ENCODE assay signal across 30 cellular contexts in genomic region chr16:89493776-89494175, GRCh38. TPM values are rescaled to one million over a fixed set of nuclear protein-coding genes. Genes with fewer than 3 reads are reported as not detected.
DNase-seq lines count a peak whose midpoint lies in the region; ATAC-seq and TF ChIP-seq lines count a peak whose summit lies in the region.
"Had no signal": no experiment of that assay in that cellular context is flagged by ENCODE, and none has a peak within 500 bp of the region (broad histone marks: within the 10 kb centered on the region; RNA-seq: fewer than 3 reads in every experiment).

No MANE protein-coding gene starts in this region.

- peaks cover 29% of the 10 kb centered on the region for H3K4me1 Mint-ChIP-seq in stimulated activated naive CD8-positive, alpha-beta T cell treated with anti-CD3 and anti-CD28 coated beads, Interleukin-15, Interleukin-2, amounts not matched to agents 100 ng/mL and 50 ng/mL, for 24 hours (ENCODE audit: low read depth)
- peaks cover 38% of the 10 kb centered on the region for H3K4me1 Mint-ChIP-seq in stimulated activated naive CD8-positive, alpha-beta T cell treated with anti-CD3 and anti-CD28 coated beads, Interleukin-15, amount 100 ng/mL, for 72 hours
- peaks cover 17% of the 10 kb centered on the region for H3K4me1 Mint-ChIP-seq in WTC11
- peaks cover 24 to 43% (median 29%) of the 10 kb centered on the region in 7 donors for H3K4me1 Mint-ChIP-seq in naive thymus-derived CD4-positive, alpha-beta T cell

- no peak overlapping the region for H3K27ac ChIP-seq in naive thymus-derived CD4-positive, alpha-beta T cell (ENCODE audit: low read depth, low read length)
- H3K27ac ChIP-seq in brain microvascular endothelial cell = no peak overlapping the region
- H3K27ac ChIP-seq: Peyer's patch, spleen, thyroid gland had no signal

- TF ChIP-seq CTCF in WTC11 (IDR thresholded peaks at IDR 0.05) = no peak
- no peak for TF ChIP-seq CTCF in brain microvascular endothelial cell (IDR thresholded peaks at IDR 0.05; ENCODE audit: low read depth, low read length, missing control alignments)

- H3K27me3 ChIP-seq in naive thymus-derived CD4-positive, alpha-beta T cell (ENCODE audit: control insufficient read depth in 2 of 2, insufficient read depth in 2 of 2, low read length in 2 of 2) = no peaks in the 10 kb centered on the region
- no peaks in the 10 kb centered on the region for H3K27me3 ChIP-seq in brain microvascular endothelial cell (replicated peaks)
- H3K27me3 ChIP-seq: BE2C, Peyer's patch, spleen, thyroid gland had no signal

- no peak for DNase-seq in stimulated activated naive CD8-positive, alpha-beta T cell treated with anti-CD3 and anti-CD28 coated beads, Interleukin-15, amount 100 ng/mL, for 72 hours
- DNase-seq in WTC11 (ENCODE audit: low spot score) (no peak), NCI-H510A treated with DMSO at 0.1 percent for 48 hours (lab: John Stamatoyannopoulos, UW) (no peak), brain microvascular endothelial cell (no peak)
- DNase-seq in naive thymus-derived CD4-positive, alpha-beta T cell = no peak
- DNase-seq: ACHN; activated CD4-positive, alpha-beta T cell treated with anti-CD3 and anti-CD28 coated beads for 1 hour; activated CD8-positive, alpha-beta memory T cell treated with anti-CD3 and anti-CD28 coated beads, Interleukin-2, amount 50 U/mL, for 48 hours; activated CD8-positive, alpha-beta T cell treated with anti-CD3 and anti-CD28 coated beads for 36 hours; activated naive CD4-positive, alpha-beta T cell treated with anti-CD3 and anti-CD28 coated beads, Interleukin-2, amount 10 ng/mL, durations not matched to agents 7 days and 5 days; amygdala; BE2C; DMS79 treated with DMSO at 0.1 percent for 48 hours; erythroblast; GDM1; NCI-H1092 treated with DMSO at 0.1 percent for 48 hours; NCI-H1694 treated with DMSO at 0.1 percent for 48 hours; NCI-H446; NCI-H774; Peyer's patch; spleen; stimulated activated CD4-positive, alpha-beta T cell treated with anti-CD3 and anti-CD28 coated beads, Interleukin-2, amount 100 ng/mL, for 24 hours; T-cell; thyroid gland had no signal

- H3K9me3 Mint-ChIP-seq in stimulated activated naive CD8-positive, alpha-beta T cell treated with anti-CD3 and anti-CD28 coated beads, Interleukin-15, Interleukin-2, amounts not matched to agents 100 ng/mL and 50 ng/mL, for 24 hours = no peaks in the 10 kb centered on the region
- H3K9me3 Mint-ChIP-seq in stimulated activated naive CD8-positive, alpha-beta T cell treated with anti-CD3 and anti-CD28 coated beads, Interleukin-15, amount 100 ng/mL, for 72 hours = no peaks in the 10 kb centered on the region
- no peaks in the 10 kb centered on the region for H3K9me3 Mint-ChIP-seq in WTC11
- H3K9me3 Mint-ChIP-seq in naive thymus-derived CD4-positive, alpha-beta T cell = peaks cover 0 to 5% (median 0%) of the 10 kb centered on the region in 11 donors
- H3K9me3 Mint-ChIP-seq: activated CD8-positive, alpha-beta T cell treated with anti-CD3 and anti-CD28 coated beads for 36 hours; activated naive CD4-positive, alpha-beta T cell treated with anti-CD3 and anti-CD28 coated beads, Interleukin-2, amount 10 ng/mL, durations not matched to agents 7 days and 5 days; activated T-helper 17 cell treated with anti-CD3 and anti-CD28 coated beads, Interleukin-2, amount 50 U/mL, for 72 hours; GM23338; T-cell had no signal

- H3K36me3 Mint-ChIP-seq in stimulated activated naive CD8-positive, alpha-beta T cell treated with anti-CD3 and anti-CD28 coated beads, Interleukin-15, Interleukin-2, amounts not matched to agents 100 ng/mL and 50 ng/mL, for 24 hours (ENCODE audit: low read depth) = peaks cover 5% of the 10 kb centered on the region
- H3K36me3 Mint-ChIP-seq in WTC11 = no peaks in the 10 kb centered on the region
- H3K36me3 Mint-ChIP-seq in naive thymus-derived CD4-positive, alpha-beta T cell = peaks cover 0 to 5% (median 3%) of the 10 kb centered on the region in 5 donors

- intact Hi-C loops in naive thymus-derived CD4-positive, alpha-beta T cell (cut with micrococcal nuclease) = loop anchor here (5.0 to 10.0 kb wide), 2 partner anchors 251 to 1039 kb away; partner anchors contain the start of gene ZFPM1 (in 1 of the 2)

- peaks cover 0 to 1% (median 0%) of the 10 kb centered on the region in 3 experiments for H3K36me3 ChIP-seq in naive thymus-derived CD4-positive, alpha-beta T cell (ENCODE audit: control insufficient read depth in 2 of 3, insufficient read depth in 3 of 3, low read length in 3 of 3)
- no peaks in the 10 kb centered on the region for H3K36me3 ChIP-seq in brain microvascular endothelial cell (replicated peaks)
- H3K36me3 ChIP-seq: BE2C, Peyer's patch, thyroid gland had no signal

- H3K4me1 ChIP-seq in naive thymus-derived CD4-positive, alpha-beta T cell (ENCODE audit: control insufficient read depth in 2 of 2, insufficient read depth in 2 of 2, low read length in 2 of 2) = peaks cover 13 to 19% of the 10 kb centered on the region in 2 donors

- no peak overlapping the region for H3K4me3 Mint-ChIP-seq in stimulated activated naive CD8-positive, alpha-beta T cell treated with anti-CD3 and anti-CD28 coated beads, Interleukin-15, Interleukin-2, amounts not matched to agents 100 ng/mL and 50 ng/mL, for 24 hours
- H3K4me3 Mint-ChIP-seq in stimulated activated naive CD8-positive, alpha-beta T cell treated with anti-CD3 and anti-CD28 coated beads, Interleukin-15, amount 100 ng/mL, for 72 hours = no peak overlapping the region
- H3K4me3 Mint-ChIP-seq in WTC11 = no peak overlapping the region
- peak overlapping the region in 4 of 10 donors; percentile 6 to 38 (median 8) for H3K4me3 Mint-ChIP-seq in naive thymus-derived CD4-positive, alpha-beta T cell
- H3K4me3 Mint-ChIP-seq: activated CD8-positive, alpha-beta T cell treated with anti-CD3 and anti-CD28 coated beads for 36 hours; activated naive CD4-positive, alpha-beta T cell treated with anti-CD3 and anti-CD28 coated beads, Interleukin-2, amount 10 ng/mL, durations not matched to agents 7 days and 5 days; activated T-helper 17 cell treated with anti-CD3 and anti-CD28 coated beads, Interleukin-2, amount 50 U/mL, for 72 hours; GM23338; T-cell had no signal

- H3K27ac Mint-ChIP-seq in stimulated activated naive CD8-positive, alpha-beta T cell treated with anti-CD3 and anti-CD28 coated beads, Interleukin-15, Interleukin-2, amounts not matched to agents 100 ng/mL and 50 ng/mL, for 24 hours = peak overlapping the region; percentile 22
- H3K27ac Mint-ChIP-seq in stimulated activated naive CD8-positive, alpha-beta T cell treated with anti-CD3 and anti-CD28 coated beads, Interleukin-15, amount 100 ng/mL, for 72 hours = no peak overlapping the region
- 0 out of 2 replicates have a peak overlapping the region, but pooled peaks have one; percentile 26 for H3K27ac Mint-ChIP-seq in WTC11
- peak overlapping the region in 5 of 9 donors; percentile 20 to 82 (median 67) for H3K27ac Mint-ChIP-seq in naive thymus-derived CD4-positive, alpha-beta T cell
- H3K27ac Mint-ChIP-seq: activated CD8-positive, alpha-beta T cell treated with anti-CD3 and anti-CD28 coated beads for 36 hours; activated naive CD4-positive, alpha-beta T cell treated with anti-CD3 and anti-CD28 coated beads, Interleukin-2, amount 10 ng/mL, durations not matched to agents 7 days and 5 days; activated T-helper 17 cell treated with anti-CD3 and anti-CD28 coated beads, Interleukin-2, amount 50 U/mL, for 72 hours; GM23338 had no signal

- POLR2A ChIA-PET in WTC11 (lab: Charles Lee) = no interaction called here
- POLR2A ChIA-PET in naive thymus-derived CD4-positive, alpha-beta T cell (lab: Charles Lee) = interaction anchor here (0.9 to 1.8 kb wide), 3 partner anchors 14 to 252 kb away, joined by 3 to 11 read pairs (median 4); partner anchors contain the start of gene SPG7

- H3K9me3 ChIP-seq in naive thymus-derived CD4-positive, alpha-beta T cell (ENCODE audit: control insufficient read depth in 2 of 3, low read length in 3 of 3) = no peaks in the 10 kb centered on the region
- H3K9me3 ChIP-seq: BE2C, Peyer's patch, spleen, thyroid gland had no signal

- H3K4me3 ChIP-seq in naive thymus-derived CD4-positive, alpha-beta T cell (ENCODE audit: low read length) = no peak overlapping the region
- no peak overlapping the region for H3K4me3 ChIP-seq in brain microvascular endothelial cell (ENCODE audit: low read depth, low read length)
- H3K4me3 ChIP-seq: GM23338, Peyer's patch, spleen, thyroid gland had no signal

- no peaks in the 10 kb centered on the region for H3K27me3 Mint-ChIP-seq in stimulated activated naive CD8-positive, alpha-beta T cell treated with anti-CD3 and anti-CD28 coated beads, Interleukin-15, Interleukin-2, amounts not matched to agents 100 ng/mL and 50 ng/mL, for 24 hours
- no peaks in the 10 kb centered on the region for H3K27me3 Mint-ChIP-seq in stimulated activated naive CD8-positive, alpha-beta T cell treated with anti-CD3 and anti-CD28 coated beads, Interleukin-15, amount 100 ng/mL, for 72 hours
- no peaks in the 10 kb centered on the region; the same call in 1 of the 2 replicates for H3K27me3 Mint-ChIP-seq in WTC11 (ENCODE audit: low read depth)
- peaks cover 0 to 2% (median 0%) of the 10 kb centered on the region in 5 donors for H3K27me3 Mint-ChIP-seq in naive thymus-derived CD4-positive, alpha-beta T cell
- H3K27me3 Mint-ChIP-seq: activated CD8-positive, alpha-beta T cell treated with anti-CD3 and anti-CD28 coated beads for 36 hours; activated naive CD4-positive, alpha-beta T cell treated with anti-CD3 and anti-CD28 coated beads, Interleukin-2, amount 10 ng/mL, durations not matched to agents 7 days and 5 days; activated T-helper 17 cell treated with anti-CD3 and anti-CD28 coated beads, Interleukin-2, amount 50 U/mL, for 72 hours had no signal

- CTCF ChIA-PET in WTC11 (lab: Charles Lee) = interaction anchor here (0.5 kb wide), 1 partner anchor 310 kb away, joined by 3 read pairs; no protein-coding TSS in a partner anchor
- CTCF ChIA-PET in naive thymus-derived CD4-positive, alpha-beta T cell (lab: Charles Lee) = no interaction called here

- in situ Hi-C loops in brain microvascular endothelial cell (cut with HindIII; ENCODE audit: low pct_ligation_motif_present, low sequenced_read_pairs) = no loop called here

- no peak for ATAC-seq in stimulated activated naive CD8-positive, alpha-beta T cell treated with anti-CD3 and anti-CD28 coated beads, Interleukin-15, amount 100 ng/mL, for 72 hours
- ATAC-seq in WTC11 (no peak), GM19395 (IDR thresholded peaks at IDR 0.05; ENCODE audit: unreplicated experiment) (no peak)
- no peak for ATAC-seq in naive thymus-derived CD4-positive, alpha-beta T cell
- ATAC-seq: activated CD8-positive, alpha-beta T cell treated with anti-CD3 and anti-CD28 coated beads for 36 hours; activated T-helper 17 cell treated with anti-CD3 and anti-CD28 coated beads, Interleukin-2, amount 50 U/mL, for 72 hours; GM23338; left lobe of liver; right cardiac atrium; T-cell had no signal

TF ChIP-seq in WTC11, 78 proteins besides CTCF, POLR2A, EP300 and RAD21 (continues in another document):
- no peak for TF ChIP-seq ZNF317 (CRISPR knock-in tag; IDR thresholded peaks at IDR 0.05; ENCODE audit: borderline replicate concordance, low read depth)

RNA-seq across cellular contexts. Expression of gene ANKRD11, which starts 3.4 kb away (rescaled TPM):
- 142 to 184 TPM (median 146 TPM) in 3 replicates for total RNA-seq in WTC11 (2021)
- total RNA-seq in naive thymus-derived CD4-positive, alpha-beta T cell = 100 to 1,000 TPM; 178 to 254 (median 240) TPM
- polyA plus RNA-seq in naive thymus-derived CD4-positive, alpha-beta T cell = 10 to 100 TPM in 1 of 2 donors, 1 to 10 TPM in 1; 8.7 to 28.4 TPM

RNA-seq across cellular contexts. Expression of gene SPG7, which starts 14.4 kb away (rescaled TPM):
- 132 to 141 TPM (median 133 TPM) in 3 replicates for total RNA-seq in WTC11 (2021)
- total RNA-seq in naive thymus-derived CD4-positive, alpha-beta T cell = 100 to 1,000 TPM; 129 to 181 (median 170) TPM
- 10 to 100 TPM; 48.6 to 56.6 TPM for polyA plus RNA-seq in naive thymus-derived CD4-positive, alpha-beta T cell

Comparison
In these comparisons a context has a peak if more than half of its experiments do, and no peak if none do; other contexts are left out.
1. H3K27ac Mint-ChIP-seq: peak in stimulated activated naive CD8-positive, alpha-beta T cell treated with anti-CD3 and anti-CD28 coated beads, Interleukin-15, Interleukin-2, amounts not matched to agents 100 ng/mL and 50 ng/mL, for 24 hours (single experiment), WTC11 (single experiment) and naive thymus-derived CD4-positive, alpha-beta T cell (5 of 9); none in stimulated activated naive CD8-positive, alpha-beta T cell treated with anti-CD3 and anti-CD28 coated beads, Interleukin-15, amount 100 ng/mL, for 72 hours (0 of 2).